Comparison of ENCODE assay signal across 27 cellular contexts in genomic region chr22:28601915-28602314, GRCh38.
DNase-seq lines count a peak whose midpoint lies in the region; ATAC-seq, FAIRE-seq and TF ChIP-seq lines count a peak whose summit lies in the region.
"Had no signal": no experiment of that assay in that cellular context is flagged by ENCODE, and none has a peak within 500 bp of the region (broad histone marks: within the 10 kb centered on the region; RNA-seq: fewer than 3 reads in every experiment).

No MANE protein-coding gene starts in this region.

- TF ChIP-seq POLR2A in heart left ventricle (IDR thresholded peaks at IDR 0.05), result no peak

- H3K4me1 ChIP-seq in cardiac muscle cell (ENCODE audit: low read depth) (peaks cover 6% of the 10 kb centered on the region), heart left ventricle (no peaks in the 10 kb centered on the region), liver (ENCODE audit: control insufficient read depth in 4 of 4, insufficient read depth in 4 of 4, low read length in 3 of 4) (peaks cover 0 to 13% (median 5%) of the 10 kb centered on the region in 4 donors), small intestine (ENCODE audit: control insufficient read depth in 2 of 2, insufficient read depth in 1 of 2, low read depth in 1 of 2, low read length in 1 of 2) (no peaks in the 10 kb centered on the region)
- H3K4me1 ChIP-seq: BLaER1 treated with 17β-estradiol and CSF1 and Interleukin-3, amounts not matched to agents 10 nM and 100 nM had no signal

- intact Hi-C loops in heart left ventricle (cut with DNase I), result loop anchor here (2.0 to 10.0 kb wide), 8 partner anchors 227 to 643 kb away; no protein-coding TSS in a partner anchor

- H3K9me3 ChIP-seq in cardiac muscle cell (ENCODE audit: low read depth) (no peaks in the 10 kb centered on the region), heart left ventricle (no peaks in the 10 kb centered on the region), liver (ENCODE audit: control insufficient read depth in 4 of 4, low read length in 3 of 4) (no peaks in the 10 kb centered on the region), small intestine (ENCODE audit: control insufficient read depth, low read depth) (no peaks in the 10 kb centered on the region)
- H3K9me3 ChIP-seq: A549; BE2C; BLaER1 treated with 17β-estradiol and CSF1 and Interleukin-3, amounts not matched to agents 10 nM and 100 nM had no signal

- TF ChIP-seq CTCF in cardiac muscle cell (IDR thresholded peaks at IDR 0.05; ENCODE audit: low read depth, low read length) (no peak), heart left ventricle (IDR thresholded peaks at IDR 0.05) (no peak), liver (IDR thresholded peaks at IDR 0.05; ENCODE audit: low read depth, low read length, missing input control) (no peak)

- H3K27ac ChIP-seq in cardiac muscle cell (peak overlapping the region; percentile 58), heart left ventricle (no peak overlapping the region), liver (ENCODE audit: low read depth in 1 of 2, low read length in 2 of 2) (no peak overlapping the region), small intestine (ENCODE audit: low read depth in 1 of 2, low read length in 1 of 2) (no peak overlapping the region)
- H3K27ac ChIP-seq: A549; BLaER1 treated with 17β-estradiol and CSF1 and Interleukin-3, amounts not matched to agents 10 nM and 100 nM; GM23248 had no signal

- no peaks in the 10 kb centered on the region for H3K36me3 ChIP-seq in cardiac muscle cell
- H3K36me3 ChIP-seq in heart left ventricle, result no peaks in the 10 kb centered on the region
- H3K36me3 ChIP-seq in liver (ENCODE audit: control insufficient read depth in 4 of 4, insufficient read depth in 3 of 4, low read depth in 1 of 4, low read length in 3 of 4), result no peaks in the 10 kb centered on the region
- H3K36me3 ChIP-seq in small intestine (ENCODE audit: control insufficient read depth in 2 of 2, insufficient read depth in 2 of 2, low read length in 2 of 2), result no peaks in the 10 kb centered on the region
- H3K36me3 ChIP-seq: BE2C; BLaER1 treated with 17β-estradiol and CSF1 and Interleukin-3, amounts not matched to agents 10 nM and 100 nM had no signal

- TF ChIP-seq RAD21 in liver (IDR thresholded peaks at IDR 0.05), result peak in 1 of 2 donors; percentile 30

- H3K27me3 ChIP-seq in cardiac muscle cell (no peaks in the 10 kb centered on the region), heart left ventricle (no peaks in the 10 kb centered on the region), liver (ENCODE audit: control insufficient read depth in 4 of 4, insufficient read depth in 4 of 4, low read length in 3 of 4) (no peaks in the 10 kb centered on the region), small intestine (ENCODE audit: control insufficient read depth in 2 of 2, insufficient read depth in 2 of 2, low read length in 2 of 2) (no peaks in the 10 kb centered on the region)
- H3K27me3 ChIP-seq: BE2C; BLaER1 treated with 17β-estradiol and CSF1 and Interleukin-3, amounts not matched to agents 10 nM and 100 nM had no signal

- no peak overlapping the region for H3K9ac ChIP-seq in liver (ENCODE audit: low read depth in 1 of 2, low read length in 2 of 2)
- H3K9ac ChIP-seq: GM23248 had no signal

- no peak for DNase-seq in cardiac muscle cell (ENCODE audit: low read depth in 1 of 2, low spot score in 1 of 2)
- no peak for DNase-seq in heart left ventricle
- DNase-seq in small intestine, result peak; percentile 34
- no peak for DNase-seq in NCI-H1417 treated with DMSO at 0.1 percent for 48 hours (lab: John Stamatoyannopoulos, UW)
- no peak for DNase-seq in HT-29 (ENCODE audit: low spot score)
- DNase-seq: 8988T; ACHN; AML-193; BE2C; CD4-positive, alpha-beta T cell; CD8-positive, alpha-beta memory T cell; DMS 273 treated with DMSO at 0.1 percent for 48 hours; DMS79; EL; GDM1; GM23248; H9; HFFc6 had no signal

- H3K4me3 ChIP-seq in cardiac muscle cell, result no peak overlapping the region
- H3K4me3 ChIP-seq in heart left ventricle, result no peak overlapping the region
- H3K4me3 ChIP-seq in liver (ENCODE audit: low read depth in 1 of 3, low read length in 3 of 3), result no peak overlapping the region
- H3K4me3 ChIP-seq in small intestine (ENCODE audit: low read depth in 1 of 2, low read length in 2 of 2), result no peak overlapping the region
- H3K4me3 ChIP-seq: A549; BLaER1 treated with 17β-estradiol and CSF1 and Interleukin-3, amounts not matched to agents 10 nM and 100 nM; GM12878; GM23248 had no signal

- no peak for ATAC-seq in heart left ventricle
- ATAC-seq in HG03135 (IDR thresholded peaks at IDR 0.05; ENCODE audit: unreplicated experiment), result no peak
- ATAC-seq: A549, GM12878, HCT116 had no signal

- FAIRE-seq in small intestine (lab: Jason Lieb, UNC), result no peak
- FAIRE-seq: A549, D721Med, GM12878, GM19239, H1 had no signal

TF ChIP-seq in liver, 16 proteins besides CTCF, POLR2A, EP300 and RAD21:
- TF ChIP-seq MAX (IDR thresholded peaks at IDR 0.05) (peak; percentile 16), FOXA2 (IDR thresholded peaks at IDR 0.05) (no peak), HNF4A (conservative IDR thresholded peaks at IDR 0.05) (peak; percentile 75 to 91), ZBTB33 (IDR thresholded peaks at IDR 0.05) (no peak), JUND (IDR thresholded peaks at IDR 0.05) (no peak), RXRA (IDR thresholded peaks at IDR 0.05) (peak; percentile 36 to 65), YY1 (IDR thresholded peaks at IDR 0.05) (no peak), ATF3 (IDR thresholded peaks at IDR 0.05) (no peak), EGR1 (IDR thresholded peaks at IDR 0.05; ENCODE audit: low read depth in 2 of 2) (no peak), FOXA1 (IDR thresholded peaks at IDR 0.05) (no peak), GABPA (IDR thresholded peaks at IDR 0.05 in 1 of 2, conservative IDR thresholded peaks at IDR 0.05 in 1 of 2) (no peak), SP1 (IDR thresholded peaks at IDR 0.05) (no peak), HNF4G (IDR thresholded peaks at IDR 0.05) (peak; percentile 47), NR2F2 (IDR thresholded peaks at IDR 0.05) (peak; percentile 55), TAF1 (conservative IDR thresholded peaks at IDR 0.05) (no peak)
- TF ChIP-seq, protein P1, sequence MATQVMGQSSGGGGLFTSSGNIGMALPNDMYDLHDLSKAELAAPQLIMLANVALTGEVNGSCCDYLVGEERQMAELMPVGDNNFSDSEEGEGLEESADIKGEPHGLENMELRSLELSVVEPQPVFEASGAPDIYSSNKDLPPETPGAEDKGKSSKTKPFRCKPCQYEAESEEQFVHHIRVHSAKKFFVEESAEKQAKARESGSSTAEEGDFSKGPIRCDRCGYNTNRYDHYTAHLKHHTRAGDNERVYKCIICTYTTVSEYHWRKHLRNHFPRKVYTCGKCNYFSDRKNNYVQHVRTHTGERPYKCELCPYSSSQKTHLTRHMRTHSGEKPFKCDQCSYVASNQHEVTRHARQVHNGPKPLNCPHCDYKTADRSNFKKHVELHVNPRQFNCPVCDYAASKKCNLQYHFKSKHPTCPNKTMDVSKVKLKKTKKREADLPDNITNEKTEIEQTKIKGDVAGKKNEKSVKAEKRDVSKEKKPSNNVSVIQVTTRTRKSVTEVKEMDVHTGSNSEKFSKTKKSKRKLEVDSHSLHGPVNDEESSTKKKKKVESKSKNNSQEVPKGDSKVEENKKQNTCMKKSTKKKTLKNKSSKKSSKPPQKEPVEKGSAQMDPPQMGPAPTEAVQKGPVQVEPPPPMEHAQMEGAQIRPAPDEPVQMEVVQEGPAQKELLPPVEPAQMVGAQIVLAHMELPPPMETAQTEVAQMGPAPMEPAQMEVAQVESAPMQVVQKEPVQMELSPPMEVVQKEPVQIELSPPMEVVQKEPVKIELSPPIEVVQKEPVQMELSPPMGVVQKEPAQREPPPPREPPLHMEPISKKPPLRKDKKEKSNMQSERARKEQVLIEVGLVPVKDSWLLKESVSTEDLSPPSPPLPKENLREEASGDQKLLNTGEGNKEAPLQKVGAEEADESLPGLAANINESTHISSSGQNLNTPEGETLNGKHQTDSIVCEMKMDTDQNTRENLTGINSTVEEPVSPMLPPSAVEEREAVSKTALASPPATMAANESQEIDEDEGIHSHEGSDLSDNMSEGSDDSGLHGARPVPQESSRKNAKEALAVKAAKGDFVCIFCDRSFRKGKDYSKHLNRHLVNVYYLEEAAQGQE (IDR thresholded peaks at IDR 0.05), result no peak
TF ChIP-seq in liver: peak in this region for 5.
